15 cellular contexts compared by ENCODE assay signal in the genomic region with DNA sequence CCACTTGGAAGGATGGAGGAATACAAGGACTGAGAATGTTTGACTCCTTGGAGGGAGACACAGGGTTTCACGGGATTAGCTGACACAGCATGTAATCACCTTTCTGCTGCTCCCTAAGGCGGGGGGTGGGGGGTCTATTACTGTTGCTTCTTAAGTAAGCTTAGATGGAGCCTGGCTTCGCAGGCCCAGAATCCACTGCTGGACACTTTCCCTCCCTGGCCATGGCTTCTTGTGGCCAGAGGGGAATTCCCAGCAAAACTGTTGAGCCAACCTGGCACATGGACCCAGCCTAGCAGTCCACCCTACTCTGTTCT. TPM values are rescaled to one million over a fixed set of nuclear protein-coding genes. Genes with fewer than 3 reads are reported as not detected.
DNase-seq lines count a peak whose midpoint lies in the region; ATAC-seq, FAIRE-seq and TF ChIP-seq lines count a peak whose summit lies in the region.
"Had no signal": no experiment of that assay in that cellular context is flagged by ENCODE, and none has a peak within 500 bp of the region (broad histone marks: within the 10 kb centered on the region; RNA-seq: fewer than 3 reads in every experiment).

No MANE protein-coding gene starts in this region.

- FAIRE-seq in HepG2 (lab: Jason Lieb, UNC): no peak

- H3K27me3 ChIP-seq in HepG2 (ENCODE audit: control insufficient read depth in 1 of 2, insufficient read depth in 2 of 2, low read length in 2 of 2) (no peaks in the 10 kb centered on the region), right lobe of liver (no peaks in the 10 kb centered on the region), esophagus muscularis mucosa (no peaks in the 10 kb centered on the region), osteoblast (ENCODE audit: insufficient read depth, low read length) (peaks cover under 1% of the 10 kb centered on the region)

- H4K20me1 ChIP-seq in HepG2 (ENCODE audit: insufficient read depth, low read length) (no peaks in the 10 kb centered on the region), osteoblast (ENCODE audit: insufficient read depth, low read length) (no peaks in the 10 kb centered on the region)

- H3K27ac ChIP-seq in HepG2 (ENCODE audit: extremely low read length, insufficient read depth, low read length) (no peak overlapping the region), right lobe of liver (no peak overlapping the region), esophagus muscularis mucosa (replicated peaks in 1 of 4) (peak overlapping the region in 3 of 4 donors; percentile 29 to 54 (median 40)), osteoblast (ENCODE audit: low read depth, low read length) (peak overlapping the region; percentile 19)
- H3K27ac ChIP-seq: SK-N-MC had no signal

- H3K4me2 ChIP-seq in HepG2 (ENCODE audit: low read depth, low read length) (no peak overlapping the region), osteoblast (ENCODE audit: insufficient read depth, low read length) (peak overlapping the region; percentile 70)

- no peaks in the 10 kb centered on the region for H3K79me2 ChIP-seq in HepG2 (ENCODE audit: insufficient read depth, low read length)
- no peaks in the 10 kb centered on the region for H3K79me2 ChIP-seq in osteoblast (ENCODE audit: insufficient read depth, low read length)

- H2AFZ ChIP-seq in HepG2 (ENCODE audit: low read length) (no peak overlapping the region), osteoblast (ENCODE audit: low read length) (peak overlapping the region; percentile 86)

- no peaks in the 10 kb centered on the region for H3K36me3 ChIP-seq in HepG2 (replicated peaks in 1 of 2; ENCODE audit: control insufficient read depth in 1 of 2, insufficient read depth in 2 of 2, low read length in 2 of 2)
- H3K36me3 ChIP-seq in right lobe of liver: no peaks in the 10 kb centered on the region
- H3K36me3 ChIP-seq in esophagus muscularis mucosa: no peaks in the 10 kb centered on the region
- H3K36me3 ChIP-seq in osteoblast (ENCODE audit: insufficient read depth, low read length): no peaks in the 10 kb centered on the region

- no peak for TF ChIP-seq RAD21 in HepG2 (CRISPR knock-in tag; IDR thresholded peaks at IDR 0.05)

- TF ChIP-seq POLR2A in HepG2 (IDR thresholded peaks at IDR 0.05; ENCODE audit: insufficient read depth in 1 of 2, low read depth in 2 of 2, low read length in 2 of 2) (no peak), right lobe of liver (IDR thresholded peaks at IDR 0.05) (no peak), esophagus muscularis mucosa (IDR thresholded peaks at IDR 0.05; ENCODE audit: low read depth) (no peak)

- no peak for TF ChIP-seq CTCF in HepG2 (CRISPR knock-in tag; IDR thresholded peaks at IDR 0.05)
- TF ChIP-seq CTCF in right lobe of liver (IDR thresholded peaks at IDR 0.05): no peak
- no peak for TF ChIP-seq CTCF in esophagus muscularis mucosa (IDR thresholded peaks at IDR 0.05)
- no peak for TF ChIP-seq CTCF in osteoblast (IDR thresholded peaks at IDR 0.05; ENCODE audit: extremely low read depth, low read depth, low read length)

- BruUV-seq in HepG2 (replicated peaks; lab: Mats Ljungman, UMichigan): no TSS peak

- no peak for TF ChIP-seq EP300 in HepG2 (IDR thresholded peaks at IDR 0.05; ENCODE audit: low read depth in 2 of 2, low read length in 2 of 2)
- TF ChIP-seq EP300 in HepG2 (CRISPR knock-in tag; IDR thresholded peaks at IDR 0.05; ENCODE audit: borderline replicate concordance): no peak
- no peak for TF ChIP-seq EP300 in esophagus muscularis mucosa (IDR thresholded peaks at IDR 0.05)

- ATAC-seq in HepG2: no peak
- no peak for ATAC-seq in right lobe of liver
- no peak for ATAC-seq in HG02759 (IDR thresholded peaks at IDR 0.05; ENCODE audit: unreplicated experiment)
- ATAC-seq in HG03045 (IDR thresholded peaks at IDR 0.05; ENCODE audit: unreplicated experiment): no peak
- ATAC-seq: HCT116 had no signal

- intact Hi-C loops in HepG2 (cut with micrococcal nuclease; ENCODE audit: unreplicated experiment): no loop called here
- intact Hi-C loops in right lobe of liver (cut with DNase I): no loop called here
- intact Hi-C loops in esophagus muscularis mucosa (cut with DNase I): no loop called here

- WGBS in HepG2 (ENCODE audit: low lambda C conversion rate): 90% methylated on average over 3 of the region's 3 CpGs
- WGBS in right lobe of liver (ENCODE audit: insufficient coverage, low coverage, low lambda C conversion rate, missing lambda C conversion rate): 70% methylated on average over 2 of the region's 3 CpGs
- WGBS in esophagus muscularis mucosa: 86% methylated on average over 2 of the region's 3 CpGs

- H3K4me1 ChIP-seq in HepG2 (ENCODE audit: insufficient read depth, low read length) (peaks cover 45% of the 10 kb centered on the region), right lobe of liver (no peaks in the 10 kb centered on the region), esophagus muscularis mucosa (peaks cover 36 to 38% (median 37%) of the 10 kb centered on the region in 4 donors), osteoblast (ENCODE audit: insufficient read depth, low read length) (peaks cover 27% of the 10 kb centered on the region)

- POLR2A ChIA-PET in HepG2 (lab: Yijun Ruan, JAX): interaction anchor here (1.5 to 3.3 kb wide), 3 partner anchors 11 to 56 kb away, joined by 5 to 51 read pairs (median 35); no protein-coding TSS in a partner anchor

- H3K4me3 ChIP-seq in HepG2 (replicated peaks in 1 of 3; ENCODE audit: insufficient read depth in 1 of 3, low read depth in 2 of 3, low read length in 3 of 3) (no peak overlapping the region), right lobe of liver (no peak overlapping the region), esophagus muscularis mucosa (no peak overlapping the region), osteoblast (ENCODE audit: insufficient read depth, low read length) (no peak overlapping the region)
- H3K4me3 ChIP-seq: SK-N-MC had no signal

- in situ Hi-C loops in HepG2 (cut with HindIII; ENCODE audit: extremely low pct_ligation_motif_present, low pct_unique_long_range_greater_than_20kb): no loop called here

- H3K9me3 ChIP-seq in HepG2 (ENCODE audit: low read length) (peaks cover 1% of the 10 kb centered on the region; the same call in 1 of the 2 replicates), right lobe of liver (no peaks in the 10 kb centered on the region), esophagus muscularis mucosa (no peaks in the 10 kb centered on the region), osteoblast (ENCODE audit: low read depth, low read length) (peaks cover under 1% of the 10 kb centered on the region)

- H3K9ac ChIP-seq in HepG2 (ENCODE audit: insufficient read depth, low read depth, low read length): no peak overlapping the region

- CTCF ChIA-PET in HepG2 (lab: Yijun Ruan, JAX; ENCODE audit: low intra/inter-chr PET ratio, low total read pairs): no interaction called here

- DNase-seq in HepG2 (ENCODE audit: low spot score): no peak
- DNase-seq in right lobe of liver: no peak
- DNase-seq in esophagus muscularis mucosa (ENCODE audit: extremely low spot score): no peak
- no peak for DNase-seq in osteoblast (ENCODE audit: insufficient read length, low spot score, missing footprints)
- DNase-seq in stimulated activated CD4-positive, alpha-beta T cell treated with anti-CD3 and anti-CD28 coated beads, Interleukin-15, amount 100 ng/mL, for 24 hours: no peak
- DNase-seq in stimulated activated CD4-positive, alpha-beta T cell treated with anti-CD3 and anti-CD28 coated beads, Interleukin-4, amount 100 ng/mL, for 4 hours: no peak
- DNase-seq: activated CD4-positive, CD25-positive, alpha-beta regulatory T cell; activated T-cell treated with anti-CD3 and anti-CD28 coated beads, Interleukin-2, amount 50 U/mL, for 1 hour; effector CD8-positive, alpha-beta T cell; NCI-H1436 treated with DMSO at 0.1 percent for 48 hours; trophoblast cell had no signal

TF ChIP-seq in HepG2, 621 proteins besides CTCF, POLR2A, EP300 and RAD21 (continues in another document):
- no peak for TF ChIP-seq HDAC1 (CRISPR knock-in tag; IDR thresholded peaks at IDR 0.05)
- no peak for TF ChIP-seq TP53 (CRISPR knock-in tag; conservative IDR thresholded peaks at IDR 0.05)
- TF ChIP-seq SMARCE1 (IDR thresholded peaks at IDR 0.05; ENCODE audit: borderline replicate concordance): no peak
- no peak for TF ChIP-seq ZNF224 (CRISPR knock-in tag; IDR thresholded peaks at IDR 0.05)
- TF ChIP-seq MAFF (IDR thresholded peaks at IDR 0.05; ENCODE audit: low read depth, low read length): peak; percentile 75

RNA-seq across cellular contexts. Expression of a gene that starts 55.4 kb away (rescaled TPM):
- total RNA-seq in HepG2 (2016; rRNA removed; fragmentation: Illumina TruSeq; extraction: Trizol) (104 and 105 TPM in 2 replicates), right lobe of liver (10 to 100 TPM; 36.1 to 50.2 (median 44.2) TPM), esophagus muscularis mucosa (10 to 100 TPM; 56.8 to 73.1 (median 69.1) TPM), osteoblast (76.6 and 79.3 TPM in 2 replicates)
- 40.0 and 44.2 TPM in 2 replicates for total RNA-seq in HepG2 (2016; cell fraction: cytosol; rRNA removed; fragmentation: Illumina TruSeq; extraction: Trizol; ENCODE audit: low read depth)
- total RNA-seq in HepG2 (2016; cell fraction: insoluble cytoplasmic fraction; rRNA removed; fragmentation: Illumina TruSeq; extraction: Trizol): 102 and 106 TPM in 2 replicates
- 33.5 and 37.5 TPM in 2 replicates for total RNA-seq in HepG2 (2016; cell fraction: membrane; rRNA removed; fragmentation: Illumina TruSeq; extraction: Trizol)
- 208 and 219 TPM in 2 replicates for total RNA-seq in HepG2 (2016; cell fraction: nucleus; rRNA removed; fragmentation: Illumina TruSeq; extraction: Trizol)
- 30.4 and 30.5 TPM in 2 replicates for polyA plus RNA-seq in HepG2 (2011; rRNA removed)
- 7.7 and 13.1 TPM in 2 replicates for polyA plus RNA-seq in HepG2 (2011; cell fraction: cytosol; rRNA removed)
- 38.0 and 75.0 TPM in 2 replicates for polyA plus RNA-seq in HepG2 (2011; cell fraction: nucleus; rRNA removed)
- polyA plus RNA-seq in HepG2 (2012): 34.1 and 38.3 TPM in 2 replicates
- 3.7 and 3.9 TPM in 2 replicates for polyA plus RNA-seq in HepG2 (2016; cell fraction: cytosol; fragmentation: Illumina TruSeq; extraction: Trizol; ENCODE audit: low read depth)
- 67.8 and 68.9 TPM in 2 replicates for polyA plus RNA-seq in HepG2 (2016; cell fraction: insoluble cytoplasmic fraction; fragmentation: Illumina TruSeq; extraction: Trizol; ENCODE audit: low read depth)
- 10.5 and 12.7 TPM in 2 replicates for polyA plus RNA-seq in HepG2 (2016; cell fraction: membrane; fragmentation: Illumina TruSeq; extraction: Trizol; ENCODE audit: low read depth)
- polyA plus RNA-seq in HepG2 (2016; cell fraction: nucleus; fragmentation: Illumina TruSeq; extraction: Trizol; ENCODE audit: insufficient read depth, low read depth): 110 and 123 TPM in 2 replicates
- 42.3 and 46.0 TPM in 2 replicates for polyA minus RNA-seq in HepG2 (2011; rRNA and poly(A)+ RNA removed; ENCODE audit: low replicate concordance)
- polyA minus RNA-seq in HepG2 (2011; cell fraction: cytosol; rRNA and poly(A)+ RNA removed): 23.2 and 29.7 TPM in 2 replicates
- polyA minus RNA-seq in HepG2 (2011; cell fraction: nucleus; rRNA and poly(A)+ RNA removed): 241 and 244 TPM in 2 replicates

Comparison
In these comparisons a context has a peak if more than half of its experiments do, and no peak if none do; other contexts are left out.
1. H3K27ac ChIP-seq: peak in esophagus muscularis mucosa (3 of 4) and osteoblast (single experiment); none in HepG2 (single experiment) and right lobe of liver (0 of 3).